In the genomic region with DNA sequence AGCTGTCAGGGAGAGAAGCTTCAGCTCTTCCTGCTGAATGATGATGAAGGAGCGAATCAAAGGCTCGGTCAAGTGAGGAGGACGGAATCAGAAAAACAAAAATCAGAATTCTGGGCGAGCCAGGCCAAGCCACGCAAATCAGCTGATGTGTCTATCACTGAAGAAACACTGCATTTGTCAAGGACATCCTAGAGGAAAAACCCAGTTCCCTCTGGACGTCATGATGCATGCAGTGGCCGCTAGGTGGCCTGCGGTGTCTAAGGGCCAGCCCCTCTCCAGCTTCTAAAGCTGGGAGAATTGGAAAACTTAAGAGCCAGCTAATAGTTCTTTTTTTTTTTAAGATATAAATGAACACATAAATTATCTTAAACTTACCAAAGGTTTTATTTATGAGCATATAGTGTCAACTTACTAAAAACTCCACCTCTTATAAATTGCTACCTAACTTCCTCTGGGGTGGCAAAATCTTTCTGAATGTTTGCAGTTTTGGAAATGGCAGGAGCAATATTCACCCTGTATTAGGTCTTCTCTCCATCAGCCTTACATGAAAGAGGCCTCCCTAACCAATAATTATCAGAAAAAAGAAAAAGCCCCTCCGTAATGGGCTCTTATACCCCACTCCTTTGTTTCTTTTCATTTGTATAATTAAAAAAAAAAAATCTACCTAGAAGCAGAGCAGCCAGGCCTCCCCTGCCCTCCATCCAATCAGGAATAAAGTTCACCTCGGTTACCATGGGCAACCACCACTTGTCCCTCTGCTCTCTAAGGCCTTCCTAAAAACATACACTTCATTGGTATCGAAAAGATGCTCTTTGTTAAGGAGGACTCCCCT, we compare ENCODE assay signal across 8 cellular contexts.
DNase-seq lines count a peak whose midpoint lies in the region; ATAC-seq and TF ChIP-seq lines count a peak whose summit lies in the region.

No MANE protein-coding gene starts in this region.

- peaks cover 6 to 20% (median 14%) of the 10 kb centered on the region in 4 donors for H3K4me1 Mint-ChIP-seq in CD4-positive, CD25-positive, alpha-beta regulatory T cell
- H3K4me1 Mint-ChIP-seq in activated CD4-positive, alpha-beta T cell treated with anti-CD3 and anti-CD28 coated beads, Interleukin-2, amount 10 ng/mL, durations not matched to agents 7 days and 5 days = peaks cover 7% of the 10 kb centered on the region

- POLR2A ChIA-PET in activated CD4-positive, alpha-beta T cell treated with anti-CD3 and anti-CD28 coated beads, Interleukin-2, amount 10 ng/mL, durations not matched to agents 7 days and 5 days (lab: Charles Lee) = no interaction called here

- H3K4me3 Mint-ChIP-seq in CD4-positive, CD25-positive, alpha-beta regulatory T cell = no peak overlapping the region
- no peak overlapping the region for H3K4me3 Mint-ChIP-seq in activated CD4-positive, alpha-beta T cell treated with anti-CD3 and anti-CD28 coated beads, Interleukin-2, amount 10 ng/mL, durations not matched to agents 7 days and 5 days

- no peaks in the 10 kb centered on the region for H3K36me3 ChIP-seq in CD4-positive, CD25-positive, alpha-beta regulatory T cell (ENCODE audit: control insufficient read depth, insufficient read depth, low read length)
- no peaks in the 10 kb centered on the region for H3K36me3 ChIP-seq in upper lobe of left lung

- intact Hi-C loops in left colon (cut with DNase I, micrococcal nuclease) = no loop called here

- peak in 5 of 6 experiments; percentile 47 to 74 (median 59) for TF ChIP-seq CTCF in upper lobe of left lung (IDR thresholded peaks at IDR 0.05)

- no peak overlapping the region for H3K27ac ChIP-seq in CD4-positive, CD25-positive, alpha-beta regulatory T cell (ENCODE audit: insufficient read depth, low read length, poor library complexity, severe bottlenecking)
- H3K27ac ChIP-seq in upper lobe of left lung = no peak overlapping the region

- H3K27me3 ChIP-seq in CD4-positive, CD25-positive, alpha-beta regulatory T cell (ENCODE audit: control insufficient read depth, insufficient read depth, low read length) = no peaks in the 10 kb centered on the region
- H3K27me3 ChIP-seq in upper lobe of left lung = no peaks in the 10 kb centered on the region

- peaks cover 3% of the 10 kb centered on the region for H3K36me3 Mint-ChIP-seq in CD4-positive, CD25-positive, alpha-beta regulatory T cell
- H3K36me3 Mint-ChIP-seq in activated CD4-positive, alpha-beta T cell treated with anti-CD3 and anti-CD28 coated beads, Interleukin-2, amount 10 ng/mL, durations not matched to agents 7 days and 5 days (ENCODE audit: low read depth) = peaks cover 4% of the 10 kb centered on the region

- DNase-seq in CD4-positive, CD25-positive, alpha-beta regulatory T cell = no peak
- DNase-seq in NCI-H2227 treated with DMSO at 0.1 percent for 48 hours (lab: John Stamatoyannopoulos, UW) = peak; percentile 59
- peak; percentile 44 for DNase-seq in cerebellar cortex (ENCODE audit: low spot score)
- peak; percentile 24 to 58 for DNase-seq in left colon
- peak in 1 of 2 donors; percentile 28 for DNase-seq in upper lobe of left lung
- no peak for DNase-seq in activated CD4-positive, alpha-beta T cell treated with anti-CD3 and anti-CD28 coated beads, Interleukin-2, amount 10 ng/mL, durations not matched to agents 7 days and 5 days

- H3K4me3 ChIP-seq in CD4-positive, CD25-positive, alpha-beta regulatory T cell (ENCODE audit: low read depth, low read length) = no peak overlapping the region
- no peak overlapping the region for H3K4me3 ChIP-seq in upper lobe of left lung

- 41 to 52% methylated on average over 11 of the region's 11 CpGs for WGBS in upper lobe of left lung, 2 donors

- TF ChIP-seq POLR2A in upper lobe of left lung (IDR thresholded peaks at IDR 0.05) = no peak

- no peaks in the 10 kb centered on the region for H3K4me1 ChIP-seq in CD4-positive, CD25-positive, alpha-beta regulatory T cell (ENCODE audit: control insufficient read depth, insufficient read depth, low read length, poor library complexity, severe bottlenecking)
- no peaks in the 10 kb centered on the region for H3K4me1 ChIP-seq in upper lobe of left lung

- peak overlapping the region in 2 of 3 donors; percentile 22 to 75 for H3K27ac Mint-ChIP-seq in CD4-positive, CD25-positive, alpha-beta regulatory T cell
- H3K27ac Mint-ChIP-seq in activated CD4-positive, alpha-beta T cell treated with anti-CD3 and anti-CD28 coated beads, Interleukin-2, amount 10 ng/mL, durations not matched to agents 7 days and 5 days = no peak overlapping the region

- CTCF ChIA-PET in activated CD4-positive, alpha-beta T cell treated with anti-CD3 and anti-CD28 coated beads, Interleukin-2, amount 10 ng/mL, durations not matched to agents 7 days and 5 days (lab: Charles Lee) = interaction anchor here (0.6 kb wide), 1 partner anchor 111 kb away, joined by 4 read pairs; no protein-coding TSS in a partner anchor

- ATAC-seq in CD4-positive, CD25-positive, alpha-beta regulatory T cell (ENCODE audit: low read depth in 2 of 2) = no peak
- peak; percentile 67 for ATAC-seq in GM21360 (IDR thresholded peaks at IDR 0.05; ENCODE audit: unreplicated experiment)
- ATAC-seq in left colon = peak; percentile 66
- ATAC-seq in upper lobe of left lung (ENCODE audit: low FRiP score in 2 of 2) = peak in 1 of 2 donors; percentile 75
- ATAC-seq in GM21528 (IDR thresholded peaks at IDR 0.05; ENCODE audit: low FRiP score, unreplicated experiment) = no peak

- TF ChIP-seq EP300 in upper lobe of left lung (IDR thresholded peaks at IDR 0.05) = no peak

- H3K27me3 Mint-ChIP-seq in CD4-positive, CD25-positive, alpha-beta regulatory T cell = peaks cover 5% of the 10 kb centered on the region
- peaks cover 8% of the 10 kb centered on the region for H3K27me3 Mint-ChIP-seq in activated CD4-positive, alpha-beta T cell treated with anti-CD3 and anti-CD28 coated beads, Interleukin-2, amount 10 ng/mL, durations not matched to agents 7 days and 5 days

- H3K9me3 Mint-ChIP-seq in CD4-positive, CD25-positive, alpha-beta regulatory T cell = peaks cover 0 to 31% (median 9%) of the 10 kb centered on the region in 7 donors
- peaks cover 30% of the 10 kb centered on the region for H3K9me3 Mint-ChIP-seq in activated CD4-positive, alpha-beta T cell treated with anti-CD3 and anti-CD28 coated beads, Interleukin-2, amount 10 ng/mL, durations not matched to agents 7 days and 5 days

- peaks cover 3 to 8% of the 10 kb centered on the region in 2 experiments for H3K9me3 ChIP-seq in CD4-positive, CD25-positive, alpha-beta regulatory T cell (ENCODE audit: control insufficient read depth in 2 of 2, low read length in 2 of 2)
- H3K9me3 ChIP-seq in upper lobe of left lung = peaks cover 0 to 10% (median 4%) of the 10 kb centered on the region in 4 donors

Comparison
In these comparisons a context has a peak if more than half of its experiments do, and no peak if none do; other contexts are left out.
1. ATAC-seq: peak in GM21360 (single experiment) and left colon (single experiment); none in CD4-positive, CD25-positive, alpha-beta regulatory T cell (0 of 2) and GM21528 (single experiment).
2. DNase-seq: peak in NCI-H2227 treated with DMSO at 0.1 percent for 48 hours (single experiment), cerebellar cortex (single experiment) and left colon (2 of 2); none in CD4-positive, CD25-positive, alpha-beta regulatory T cell (0 of 3) and activated CD4-positive, alpha-beta T cell treated with anti-CD3 and anti-CD28 coated beads, Interleukin-2, amount 10 ng/mL, durations not matched to agents 7 days and 5 days (single experiment).